In genomic region chr15:75745305-75745704, GRCh38 we compare ENCODE assay signal across 31 cellular contexts. TPM values are rescaled to one million over a fixed set of nuclear protein-coding genes. Genes with fewer than 3 reads are reported as not detected.
"Had no signal": no experiment of that assay in that cellular context is flagged by ENCODE, and none has a peak within 500 bp of the region (broad histone marks: within the 10 kb centered on the region; RNA-seq: fewer than 3 reads in every experiment).

No MANE protein-coding gene starts in this region.

- H3K9me3 Mint-ChIP-seq: activated B cell treated with CpG ODN at 0.5 μM for 24 hours; activated CD4-positive, alpha-beta memory T cell treated with anti-CD3 and anti-CD28 coated beads for 36 hours; activated CD4-positive, alpha-beta T cell treated with anti-CD3 and anti-CD28 coated beads, Interleukin-2, amount 10 ng/mL, durations not matched to agents 24 days and 14 days; activated naive CD4-positive, alpha-beta T cell treated with anti-CD3 and anti-CD28 coated beads, Interleukin-2, amount 10 ng/mL, durations not matched to agents 7 days and 5 days; activated naive CD4-positive, alpha-beta T cell treated with anti-CD3 and anti-CD28 coated beads, Interleukin-2, amount 50 U/mL, for 72 hours; activated naive CD8-positive, alpha-beta T cell treated with anti-CD3 and anti-CD28 coated beads, Interleukin-2, amount 10 ng/mL, durations not matched to agents 7 days and 5 days; activated T-cell treated with anti-CD3 and anti-CD28 coated beads, Interleukin-2, amount 50 U/mL, for 24 hours; activated T-cell treated with anti-CD3 and anti-CD28 coated beads, Interleukin-2, amount 50 U/mL, for 72 hours; central memory CD8-positive, alpha-beta T cell; dendritic cell treated with granulocyte-macrophage colony-stimulating factor and Interleukin-4, amounts not matched to agents 40 ng/mL and 50 ng/mL, for 4 days; T-helper 2 cell treated with Interferon-gamma antibody and Interleukin-4, amounts not matched to agents 5 μg/mL and 100 μg/mL, for 36 hours had no signal

- H3K36me3 Mint-ChIP-seq: activated CD4-positive, alpha-beta memory T cell treated with anti-CD3 and anti-CD28 coated beads for 36 hours; activated naive CD4-positive, alpha-beta T cell treated with anti-CD3 and anti-CD28 coated beads, Interleukin-2, amount 10 ng/mL, durations not matched to agents 7 days and 5 days; activated naive CD4-positive, alpha-beta T cell treated with anti-CD3 and anti-CD28 coated beads, Interleukin-2, amount 50 U/mL, for 72 hours; activated naive CD8-positive, alpha-beta T cell treated with anti-CD3 and anti-CD28 coated beads, Interleukin-2, amount 10 ng/mL, durations not matched to agents 7 days and 5 days; brain had no signal

- H3K4me1 ChIP-seq: ascending aorta, breast epithelium had no signal

- H3K4me3 ChIP-seq: ascending aorta, breast epithelium, cardiac muscle cell, coronary artery, dorsolateral prefrontal cortex had no signal

- FAIRE-seq: frontal cortex had no signal

- H3K4me1 Mint-ChIP-seq: brain, endodermal cell had no signal

- H3K27me3 ChIP-seq: ascending aorta, breast epithelium, dorsolateral prefrontal cortex had no signal

- H3K27ac ChIP-seq: ascending aorta, breast epithelium, cardiac muscle cell, coronary artery, dorsolateral prefrontal cortex, WERI-Rb-1 had no signal

- H3K27ac Mint-ChIP-seq: activated B cell treated with CpG ODN at 0.5 μM for 24 hours; activated CD4-positive, alpha-beta memory T cell treated with anti-CD3 and anti-CD28 coated beads for 36 hours; activated CD4-positive, alpha-beta T cell treated with anti-CD3 and anti-CD28 coated beads for 36 hours; activated CD4-positive, alpha-beta T cell treated with anti-CD3 and anti-CD28 coated beads, Interleukin-2, amount 10 ng/mL, durations not matched to agents 24 days and 14 days; activated naive CD4-positive, alpha-beta T cell treated with anti-CD3 and anti-CD28 coated beads, Interleukin-2, amount 10 ng/mL, durations not matched to agents 7 days and 5 days; activated naive CD4-positive, alpha-beta T cell treated with anti-CD3 and anti-CD28 coated beads, Interleukin-2, amount 50 U/mL, for 72 hours; activated naive CD8-positive, alpha-beta T cell treated with anti-CD3 and anti-CD28 coated beads, Interleukin-2, amount 10 ng/mL, durations not matched to agents 7 days and 5 days; activated T-cell treated with anti-CD3 and anti-CD28 coated beads, Interleukin-2, amount 50 U/mL, for 24 hours; activated T-cell treated with anti-CD3 and anti-CD28 coated beads, Interleukin-2, amount 50 U/mL, for 72 hours; brain; dendritic cell treated with granulocyte-macrophage colony-stimulating factor and Interleukin-4, amounts not matched to agents 40 ng/mL and 50 ng/mL, for 4 days; endodermal cell; T-helper 17 cell; T-helper 2 cell treated with Interferon-gamma antibody and Interleukin-4, amounts not matched to agents 5 μg/mL and 100 μg/mL, for 36 hours had no signal

- ATAC-seq: activated CD4-positive, alpha-beta T cell treated with anti-CD3 and anti-CD28 coated beads for 36 hours; activated naive CD4-positive, alpha-beta T cell treated with anti-CD3 and anti-CD28 coated beads, Interleukin-2, amount 50 U/mL, for 72 hours; activated T-cell treated with anti-CD3 and anti-CD28 coated beads, Interleukin-2, amount 50 U/mL, for 72 hours; esophagus mucosa; T-helper 17 cell had no signal

- H3K9me3 ChIP-seq: ascending aorta, breast epithelium had no signal

- H3K4me3 Mint-ChIP-seq: activated B cell treated with CpG ODN at 0.5 μM for 24 hours; activated CD4-positive, alpha-beta memory T cell treated with anti-CD3 and anti-CD28 coated beads for 36 hours; activated CD4-positive, alpha-beta T cell treated with anti-CD3 and anti-CD28 coated beads for 36 hours; activated CD4-positive, alpha-beta T cell treated with anti-CD3 and anti-CD28 coated beads, Interleukin-2, amount 10 ng/mL, durations not matched to agents 24 days and 14 days; activated naive CD4-positive, alpha-beta T cell treated with anti-CD3 and anti-CD28 coated beads, Interleukin-2, amount 10 ng/mL, durations not matched to agents 7 days and 5 days; activated naive CD8-positive, alpha-beta T cell treated with anti-CD3 and anti-CD28 coated beads, Interleukin-2, amount 10 ng/mL, durations not matched to agents 7 days and 5 days; activated T-cell treated with anti-CD3 and anti-CD28 coated beads, Interleukin-2, amount 50 U/mL, for 24 hours; activated T-cell treated with anti-CD3 and anti-CD28 coated beads, Interleukin-2, amount 50 U/mL, for 72 hours; brain; central memory CD8-positive, alpha-beta T cell; dendritic cell treated with granulocyte-macrophage colony-stimulating factor and Interleukin-4, amounts not matched to agents 40 ng/mL and 50 ng/mL, for 4 days; endodermal cell; T-helper 17 cell; T-helper 2 cell treated with Interferon-gamma antibody and Interleukin-4, amounts not matched to agents 5 μg/mL and 100 μg/mL, for 36 hours had no signal

- DNase-seq: activated B cell treated with CpG ODN at 0.5 μM for 24 hours; activated CD4-positive, alpha-beta memory T cell treated with anti-CD3 and anti-CD28 coated beads for 36 hours; activated CD4-positive, alpha-beta T cell treated with anti-CD3 and anti-CD28 coated beads for 36 hours; activated CD4-positive, alpha-beta T cell treated with anti-CD3 and anti-CD28 coated beads, Interleukin-2, amount 10 ng/mL, durations not matched to agents 24 days and 14 days; activated CD4-positive, CD25-positive, alpha-beta regulatory T cell treated with anti-CD3 and anti-CD28 coated beads, Interleukin-2, amount 50 U/mL, for 72 hours; activated CD8-positive, alpha-beta memory T cell treated with anti-CD3 and anti-CD28 coated beads, Interleukin-2, amount 50 U/mL, for 48 hours; activated gamma-delta T cell; activated naive CD4-positive, alpha-beta T cell; activated naive CD4-positive, alpha-beta T cell treated with anti-CD3 and anti-CD28 coated beads, Interleukin-2, amount 10 ng/mL, durations not matched to agents 7 days and 5 days; activated naive CD8-positive, alpha-beta T cell treated with anti-CD3 and anti-CD28 coated beads, Interleukin-2, amount 10 ng/mL, durations not matched to agents 7 days and 5 days; activated T-cell treated with anti-CD3 and anti-CD28 coated beads for 4 hours; activated T-cell treated with anti-CD3 and anti-CD28 coated beads, Interleukin-2, amount 50 U/mL, for 24 hours; activated T-cell treated with anti-CD3 and anti-CD28 coated beads, Interleukin-2, amount 50 U/mL, for 72 hours; effector memory CD4-positive, alpha-beta T cell; endodermal cell; foreskin fibroblast; T-helper 17 cell; T1000; WERI-Rb-1 had no signal

- H3K36me3 ChIP-seq: ascending aorta, breast epithelium, cardiac muscle cell, WERI-Rb-1 had no signal

RNA-seq across cellular contexts. Expression of gene CSPG4, which starts 32.7 kb away (rescaled TPM):
- total RNA-seq: activated B cell treated with CpG ODN at 0.5 μM for 24 hours; activated CD4-positive, alpha-beta memory T cell treated with anti-CD3 and anti-CD28 coated beads for 36 hours; activated CD4-positive, alpha-beta T cell treated with anti-CD3 and anti-CD28 coated beads for 36 hours; activated CD4-positive, alpha-beta T cell treated with anti-CD3 and anti-CD28 coated beads, Interleukin-2, amount 10 ng/mL, durations not matched to agents 24 days and 14 days; activated naive CD4-positive, alpha-beta T cell treated with anti-CD3 and anti-CD28 coated beads, Interleukin-2, amount 50 U/mL, for 72 hours; activated naive CD8-positive, alpha-beta T cell treated with anti-CD3 and anti-CD28 coated beads, Interleukin-2, amount 10 ng/mL, durations not matched to agents 7 days and 5 days; activated T-cell treated with anti-CD3 and anti-CD28 coated beads, Interleukin-2, amount 50 U/mL, for 72 hours had no signal
